14 cellular contexts compared by ENCODE assay signal in genomic region chr2:101720732-101721131, GRCh38. TPM values are rescaled to one million over a fixed set of nuclear protein-coding genes. Genes with fewer than 3 reads are reported as not detected.
DNase-seq lines count a peak whose midpoint lies in the region; ATAC-seq lines count a peak whose summit lies in the region.
"Had no signal": no experiment of that assay in that cellular context is flagged by ENCODE, and none has a peak within 500 bp of the region (broad histone marks: within the 10 kb centered on the region; RNA-seq: fewer than 3 reads in every experiment).

No MANE protein-coding gene starts in this region.

- no peaks in the 10 kb centered on the region for H3K27me3 ChIP-seq in effector memory CD4-positive, alpha-beta T cell (replicated peaks; ENCODE audit: control insufficient read depth, insufficient read depth, low read length, poor library complexity, severe bottlenecking)
- H3K27me3 ChIP-seq in skeletal muscle satellite cell (ENCODE audit: control insufficient read depth, insufficient read depth, low read length), result no peaks in the 10 kb centered on the region
- H3K27me3 ChIP-seq: gastrocnemius medialis had no signal

- ATAC-seq in activated T-cell treated with anti-CD3 and anti-CD28 coated beads, Interleukin-2, amount 50 U/mL, for 72 hours (replicated peaks in 1 of 2), result no peak
- no peak for ATAC-seq in activated T-cell treated with anti-CD3 and anti-CD28 coated beads, Interleukin-2, amount 50 U/mL, for 4 hours
- ATAC-seq in GM19463 (IDR thresholded peaks at IDR 0.05; ENCODE audit: unreplicated experiment) (no peak), GM19324 (IDR thresholded peaks at IDR 0.05; ENCODE audit: low FRiP score, unreplicated experiment) (no peak)
- ATAC-seq: gastrocnemius medialis had no signal

- peak overlapping the region; percentile 44 for H3K4me2 ChIP-seq in skeletal muscle satellite cell (ENCODE audit: low read length)

- no peaks in the 10 kb centered on the region for H3K27me3 Mint-ChIP-seq in activated T-cell treated with anti-CD3 and anti-CD28 coated beads, Interleukin-2, amount 50 U/mL, for 72 hours (ENCODE audit: low read depth)
- no peaks in the 10 kb centered on the region for H3K27me3 Mint-ChIP-seq in activated T-cell treated with anti-CD3 and anti-CD28 coated beads, Interleukin-2, amount 50 U/mL, for 4 hours (ENCODE audit: low read depth)

- H3K9me3 Mint-ChIP-seq in activated T-cell treated with anti-CD3 and anti-CD28 coated beads, Interleukin-2, amount 50 U/mL, for 72 hours, result peaks cover 5% of the 10 kb centered on the region in 2 donors
- H3K9me3 Mint-ChIP-seq in activated T-cell treated with anti-CD3 and anti-CD28 coated beads, Interleukin-2, amount 50 U/mL, for 4 hours, result peaks cover 12% of the 10 kb centered on the region

- H3K4me3 ChIP-seq in SK-N-MC, result no peak overlapping the region
- no peak overlapping the region for H3K4me3 ChIP-seq in effector memory CD4-positive, alpha-beta T cell (ENCODE audit: insufficient read depth, low read depth, low read length, poor library complexity, severe bottlenecking)
- H3K4me3 ChIP-seq in skeletal muscle satellite cell (ENCODE audit: low read length), result no peak overlapping the region
- H3K4me3 ChIP-seq: gastrocnemius medialis had no signal

- H3K4me1 ChIP-seq in effector memory CD4-positive, alpha-beta T cell (ENCODE audit: control insufficient read depth, insufficient read depth, low read length, poor library complexity, severe bottlenecking), result peaks cover 44% of the 10 kb centered on the region
- peaks cover 47% of the 10 kb centered on the region for H3K4me1 ChIP-seq in skeletal muscle satellite cell (ENCODE audit: control insufficient read depth, insufficient read depth, low read length)

- H3K27ac ChIP-seq in SK-N-MC, result peak overlapping the region; percentile 37; the same call in 1 of the 2 replicates
- H3K27ac ChIP-seq in effector memory CD4-positive, alpha-beta T cell (ENCODE audit: insufficient read depth, low read length, poor library complexity, severe bottlenecking), result peak overlapping the region; percentile 2
- H3K27ac ChIP-seq: gastrocnemius medialis had no signal

- peak overlapping the region; percentile 29 for H3K27ac Mint-ChIP-seq in activated T-cell treated with anti-CD3 and anti-CD28 coated beads, Interleukin-2, amount 50 U/mL, for 72 hours
- H3K27ac Mint-ChIP-seq: nephron progenitor cell had no signal

- H3K4me3 Mint-ChIP-seq in activated T-cell treated with anti-CD3 and anti-CD28 coated beads, Interleukin-2, amount 50 U/mL, for 72 hours, result peak overlapping the region; percentile 21 to 35
- no peak overlapping the region for H3K4me3 Mint-ChIP-seq in activated T-cell treated with anti-CD3 and anti-CD28 coated beads, Interleukin-2, amount 50 U/mL, for 4 hours
- H3K4me3 Mint-ChIP-seq: nephron progenitor cell had no signal

- peaks cover 7 to 15% of the 10 kb centered on the region in 2 donors for H3K36me3 Mint-ChIP-seq in activated T-cell treated with anti-CD3 and anti-CD28 coated beads, Interleukin-2, amount 50 U/mL, for 72 hours (ENCODE audit: insufficient read depth in 2 of 2)
- peaks cover 11% of the 10 kb centered on the region for H3K36me3 Mint-ChIP-seq in activated T-cell treated with anti-CD3 and anti-CD28 coated beads, Interleukin-2, amount 50 U/mL, for 4 hours (ENCODE audit: insufficient read depth)

- H3K9me3 ChIP-seq in SK-N-MC (ENCODE audit: low read depth, low read length) (no peaks in the 10 kb centered on the region; the same call in 1 of the 2 replicates), skeletal muscle satellite cell (replicated peaks; ENCODE audit: low read length) (no peaks in the 10 kb centered on the region)
- H3K9me3 ChIP-seq in effector memory CD4-positive, alpha-beta T cell (ENCODE audit: control insufficient read depth, low read length), result no peaks in the 10 kb centered on the region
- H3K9me3 ChIP-seq: gastrocnemius medialis had no signal

- H3K9ac ChIP-seq in SK-N-MC (ENCODE audit: insufficient read length) (no peak overlapping the region), skeletal muscle satellite cell (ENCODE audit: low read depth, low read length) (no peak overlapping the region)

- DNase-seq in activated T-cell treated with anti-CD3 and anti-CD28 coated beads, Interleukin-2, amount 50 U/mL, for 72 hours, result no peak
- no peak for DNase-seq in activated T-cell treated with anti-CD3 and anti-CD28 coated beads, Interleukin-2, amount 50 U/mL, for 4 hours
- DNase-seq in SK-N-MC (ENCODE audit: low read depth, low spot score), result no peak
- no peak for DNase-seq in effector memory CD4-positive, alpha-beta T cell
- no peak for DNase-seq in activated gamma-delta T cell (lab: John Stamatoyannopoulos, UW)
- DNase-seq: gastrocnemius medialis; MM.1S; NCI-H82; nephron progenitor cell; stimulated activated CD4-positive, alpha-beta T cell treated with anti-CD3 and anti-CD28 coated beads, Interleukin-2, amount 100 ng/mL, for 24 hours; trophoblast cell had no signal

- H3K36me3 ChIP-seq in SK-N-MC (ENCODE audit: insufficient read depth, low read length) (peaks cover 37% of the 10 kb centered on the region), skeletal muscle satellite cell (ENCODE audit: insufficient read depth, low read length) (peaks cover 10% of the 10 kb centered on the region)
- no peaks in the 10 kb centered on the region for H3K36me3 ChIP-seq in effector memory CD4-positive, alpha-beta T cell (ENCODE audit: control insufficient read depth, insufficient read depth, low read length)
- H3K36me3 ChIP-seq: gastrocnemius medialis had no signal

- peaks cover 100% of the 10 kb centered on the region for H3K4me1 Mint-ChIP-seq in activated T-cell treated with anti-CD3 and anti-CD28 coated beads, Interleukin-2, amount 50 U/mL, for 72 hours (ENCODE audit: low read depth)
- peaks cover 94% of the 10 kb centered on the region for H3K4me1 Mint-ChIP-seq in activated T-cell treated with anti-CD3 and anti-CD28 coated beads, Interleukin-2, amount 50 U/mL, for 4 hours (ENCODE audit: low read depth)

RNA-seq across cellular contexts. Expression of gene MAP4K4, which starts 23.2 kb away (rescaled TPM):
- total RNA-seq in activated T-cell treated with anti-CD3 and anti-CD28 coated beads, Interleukin-2, amount 50 U/mL, for 72 hours, result 10 to 100 TPM; 72.1 to 85.1 TPM
- total RNA-seq in activated T-cell treated with anti-CD3 and anti-CD28 coated beads, Interleukin-2, amount 50 U/mL, for 4 hours, result 10 to 100 TPM; 30.7 to 36.9 (median 34.7) TPM
- 195 and 229 TPM in 2 replicates for total RNA-seq in skeletal muscle satellite cell (2012; rRNA removed)
